In the genomic region with DNA sequence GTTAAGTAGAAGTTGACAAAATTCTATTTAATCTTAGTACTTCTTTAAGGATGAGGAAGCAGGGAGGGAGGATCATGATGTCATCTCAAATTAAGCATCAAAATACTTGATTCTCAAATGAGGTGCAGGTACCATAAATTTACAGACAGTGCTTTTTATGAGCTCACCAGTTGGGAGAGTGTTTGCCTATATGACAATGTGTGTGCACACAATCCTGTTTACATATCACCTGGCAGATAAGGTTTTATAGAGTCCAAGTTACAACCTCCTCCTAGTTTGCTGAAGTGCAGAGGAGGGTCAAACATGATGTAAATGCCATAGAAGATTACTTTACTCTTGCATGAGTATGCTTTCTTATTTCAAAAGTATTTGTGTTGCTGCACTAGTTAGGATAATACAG, we compare ENCODE assay signal across 18 cellular contexts. TPM values are rescaled to one million over a fixed set of nuclear protein-coding genes. Genes with fewer than 3 reads are reported as not detected.
DNase-seq lines count a peak whose midpoint lies in the region; ATAC-seq and TF ChIP-seq lines count a peak whose summit lies in the region.
"Had no signal": no experiment of that assay in that cellular context is flagged by ENCODE, and none has a peak within 500 bp of the region (broad histone marks: within the 10 kb centered on the region; RNA-seq: fewer than 3 reads in every experiment).

No MANE protein-coding gene starts in this region.

- peaks cover 77% of the 10 kb centered on the region for H3K79me2 ChIP-seq in hepatocyte

- TF ChIP-seq CTCF in hepatocyte (IDR thresholded peaks at IDR 0.05; ENCODE audit: poor library complexity) (no peak), vagina (IDR thresholded peaks at IDR 0.05) (no peak)

- H3K9me2 ChIP-seq in hepatocyte (replicated peaks; ENCODE audit: insufficient read depth), result no peaks in the 10 kb centered on the region

- peak overlapping the region; percentile 37 for H3K27ac Mint-ChIP-seq in activated naive CD8-positive, alpha-beta T cell
- H3K27ac Mint-ChIP-seq in activated naive CD8-positive, alpha-beta T cell treated with anti-CD3 and anti-CD28 coated beads, Interleukin-2, amount 50 U/mL, for 24 hours, result no peak overlapping the region
- no peak overlapping the region for H3K27ac Mint-ChIP-seq in stimulated activated effector memory CD8-positive, alpha-beta T cell treated with anti-CD3 and anti-CD28 coated beads, Interleukin-12 subunit alpha, Interleukin-12 subunit beta, amount 100 ng/mL, for 72 hours
- H3K27ac Mint-ChIP-seq: activated naive CD4-positive, alpha-beta T cell treated with anti-CD3 and anti-CD28 coated beads, Interleukin-2, amount 50 U/mL, for 72 hours had no signal

- no peaks in the 10 kb centered on the region for H3K36me3 ChIP-seq in hepatocyte (replicated peaks; ENCODE audit: insufficient read depth, low read depth)
- H3K36me3 ChIP-seq in vagina, result no peaks in the 10 kb centered on the region
- H3K36me3 ChIP-seq: SJCRH30, tibial nerve had no signal

- no peaks in the 10 kb centered on the region for H3K9me3 ChIP-seq in hepatocyte (ENCODE audit: low read depth)
- H3K9me3 ChIP-seq in vagina, result no peaks in the 10 kb centered on the region
- H3K9me3 ChIP-seq: SJCRH30, tibial nerve had no signal

- H3K4me3 ChIP-seq in hepatocyte (no peak overlapping the region), vagina (no peak overlapping the region)
- H3K4me3 ChIP-seq: SJCRH30, tibial nerve had no signal

- no peak overlapping the region for H3K4me3 Mint-ChIP-seq in activated naive CD8-positive, alpha-beta T cell
- H3K4me3 Mint-ChIP-seq in activated naive CD8-positive, alpha-beta T cell treated with anti-CD3 and anti-CD28 coated beads, Interleukin-2, amount 50 U/mL, for 24 hours, result no peak overlapping the region
- H3K4me3 Mint-ChIP-seq in stimulated activated effector memory CD8-positive, alpha-beta T cell treated with anti-CD3 and anti-CD28 coated beads, Interleukin-12 subunit alpha, Interleukin-12 subunit beta, amount 100 ng/mL, for 72 hours, result no peak overlapping the region

- H3K9me3 Mint-ChIP-seq in activated naive CD8-positive, alpha-beta T cell (ENCODE audit: low read depth), result no peaks in the 10 kb centered on the region
- H3K9me3 Mint-ChIP-seq in activated naive CD8-positive, alpha-beta T cell treated with anti-CD3 and anti-CD28 coated beads, Interleukin-2, amount 50 U/mL, for 24 hours, result no peaks in the 10 kb centered on the region
- H3K9me3 Mint-ChIP-seq in stimulated activated effector memory CD8-positive, alpha-beta T cell treated with anti-CD3 and anti-CD28 coated beads, Interleukin-12 subunit alpha, Interleukin-12 subunit beta, amount 100 ng/mL, for 72 hours, result no peaks in the 10 kb centered on the region
- H3K9me3 Mint-ChIP-seq: activated naive CD4-positive, alpha-beta T cell treated with anti-CD3 and anti-CD28 coated beads, Interleukin-2, amount 50 U/mL, for 72 hours; brain had no signal

- ATAC-seq in activated naive CD8-positive, alpha-beta T cell treated with anti-CD3 and anti-CD28 coated beads, Interleukin-2, amount 50 U/mL, for 24 hours, result no peak
- no peak for ATAC-seq in stimulated activated effector memory CD8-positive, alpha-beta T cell treated with anti-CD3 and anti-CD28 coated beads, Interleukin-12 subunit alpha, Interleukin-12 subunit beta, amount 100 ng/mL, for 72 hours
- ATAC-seq: activated naive CD4-positive, alpha-beta T cell treated with anti-CD3 and anti-CD28 coated beads, Interleukin-2, amount 50 U/mL, for 72 hours had no signal

- peaks cover 3% of the 10 kb centered on the region for H4K20me1 ChIP-seq in hepatocyte (ENCODE audit: insufficient read depth, poor library complexity, severe bottlenecking)

- H3K27ac ChIP-seq in hepatocyte, result peak overlapping the region; percentile 74
- peak overlapping the region; percentile 27 for H3K27ac ChIP-seq in vagina
- H3K27ac ChIP-seq: C4-2B, SJCRH30, tibial nerve had no signal

- H3K36me3 Mint-ChIP-seq in activated naive CD8-positive, alpha-beta T cell, result peaks cover 20% of the 10 kb centered on the region
- peaks cover 25% of the 10 kb centered on the region for H3K36me3 Mint-ChIP-seq in activated naive CD8-positive, alpha-beta T cell treated with anti-CD3 and anti-CD28 coated beads, Interleukin-2, amount 50 U/mL, for 24 hours (ENCODE audit: low read depth)
- H3K36me3 Mint-ChIP-seq in stimulated activated effector memory CD8-positive, alpha-beta T cell treated with anti-CD3 and anti-CD28 coated beads, Interleukin-12 subunit alpha, Interleukin-12 subunit beta, amount 100 ng/mL, for 72 hours, result peaks cover 84% of the 10 kb centered on the region

- H2AFZ ChIP-seq in hepatocyte, result no peak overlapping the region

- peaks cover 66% of the 10 kb centered on the region for H3K4me1 Mint-ChIP-seq in activated naive CD8-positive, alpha-beta T cell (ENCODE audit: low read depth)
- peaks cover 60% of the 10 kb centered on the region for H3K4me1 Mint-ChIP-seq in activated naive CD8-positive, alpha-beta T cell treated with anti-CD3 and anti-CD28 coated beads, Interleukin-2, amount 50 U/mL, for 24 hours
- H3K4me1 Mint-ChIP-seq in stimulated activated effector memory CD8-positive, alpha-beta T cell treated with anti-CD3 and anti-CD28 coated beads, Interleukin-12 subunit alpha, Interleukin-12 subunit beta, amount 100 ng/mL, for 72 hours, result peaks cover 82% of the 10 kb centered on the region

- H3K4me2 ChIP-seq in hepatocyte, result peak overlapping the region; percentile 29

- no peak for DNase-seq in activated naive CD8-positive, alpha-beta T cell treated with anti-CD3 and anti-CD28 coated beads, Interleukin-2, amount 50 U/mL, for 24 hours
- DNase-seq in NCI-H748 treated with DMSO at 0.1 percent for 48 hours (lab: John Stamatoyannopoulos, UW) (peak; percentile 48), hepatocyte (ENCODE audit: low spot score) (peak; percentile 66), vagina (ENCODE audit: extremely low spot score in 2 of 2) (no peak), H4 (ENCODE audit: low spot score) (no peak), NCI-H187 (lab: John Stamatoyannopoulos, UW) (no peak)
- no peak for DNase-seq in stimulated activated effector memory CD8-positive, alpha-beta T cell treated with anti-CD3 and anti-CD28 coated beads, Interleukin-12 subunit alpha, Interleukin-12 subunit beta, amount 100 ng/mL, for 72 hours (ENCODE audit: low spot score in 2 of 2)
- DNase-seq: 8988T; activated CD4-positive, alpha-beta T cell treated with anti-CD3 and anti-CD28 coated beads for 4 hours; activated T-cell treated with anti-CD3 and anti-CD28 coated beads for 4 hours; NCI-H1436 treated with DMSO at 0.1 percent for 48 hours; nucleus accumbens; SJCRH30 had no signal

- no peak for TF ChIP-seq POLR2A in vagina (IDR thresholded peaks at IDR 0.05)

- no peaks in the 10 kb centered on the region for H3K27me3 ChIP-seq in hepatocyte
- H3K27me3 ChIP-seq in vagina, result no peaks in the 10 kb centered on the region
- H3K27me3 ChIP-seq: SJCRH30, tibial nerve had no signal

- intact Hi-C loops in vagina (cut with DNase I), result no loop called here

- H3K4me1 ChIP-seq in hepatocyte (ENCODE audit: insufficient read depth), result peaks cover 56% of the 10 kb centered on the region
- peaks cover 67% of the 10 kb centered on the region for H3K4me1 ChIP-seq in vagina

- no peaks in the 10 kb centered on the region for H3K27me3 Mint-ChIP-seq in activated naive CD8-positive, alpha-beta T cell
- no peaks in the 10 kb centered on the region for H3K27me3 Mint-ChIP-seq in activated naive CD8-positive, alpha-beta T cell treated with anti-CD3 and anti-CD28 coated beads, Interleukin-2, amount 50 U/mL, for 24 hours

RNA-seq across cellular contexts. Expression of gene ATXN1, which starts 6.4 kb away (rescaled TPM):
- total RNA-seq in hepatocyte (28.7 and 32.6 TPM in 2 replicates), vagina (43.2 TPM)
- 14.7 and 16.3 TPM in 2 replicates for polyA plus RNA-seq in hepatocyte
- total RNA-seq in H4 (2014; rRNA removed; shearing (Covaris generic)), result 14.6 and 18.9 TPM in 2 replicates

Comparison
In these comparisons a context has a peak if more than half of its experiments do, and no peak if none do; other contexts are left out.
1. DNase-seq: peak in NCI-H748 treated with DMSO at 0.1 percent for 48 hours (single experiment) and hepatocyte (single experiment); none in activated naive CD8-positive, alpha-beta T cell treated with anti-CD3 and anti-CD28 coated beads, Interleukin-2, amount 50 U/mL, for 24 hours (single experiment), vagina (0 of 2), H4 (single experiment), stimulated activated effector memory CD8-positive, alpha-beta T cell treated with anti-CD3 and anti-CD28 coated beads, Interleukin-12 subunit alpha, Interleukin-12 subunit beta, amount 100 ng/mL, for 72 hours (0 of 2) and NCI-H187 (0 of 2).